In the genomic region with DNA sequence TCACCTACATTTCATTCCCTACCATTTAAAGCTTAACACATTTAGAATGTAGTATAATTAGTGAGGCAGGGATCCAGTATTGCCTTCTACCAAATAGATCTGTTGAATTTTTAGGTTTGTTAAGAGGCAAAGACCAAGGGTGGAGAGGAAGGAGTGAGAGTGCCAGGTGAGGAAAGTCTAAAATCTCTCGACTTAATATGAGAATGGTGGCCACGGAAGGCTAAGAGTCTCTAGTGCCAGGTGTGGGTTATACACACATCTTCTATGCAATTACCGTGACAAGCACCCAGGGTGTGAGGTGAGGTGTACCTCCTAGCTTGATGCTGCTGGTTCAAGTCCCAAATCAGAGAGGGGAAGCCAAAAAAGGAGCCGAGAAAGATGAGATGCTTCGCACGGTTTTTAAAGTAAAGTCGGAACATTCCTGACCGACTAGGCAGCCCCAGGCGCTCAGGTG, we compare ENCODE assay signal across 1 cellular context.
TF ChIP-seq lines count a peak whose summit lies in the region.

No MANE protein-coding gene starts in this region.

TF ChIP-seq in GM12878, 131 proteins besides CTCF, POLR2A, EP300 and RAD21:
- TF ChIP-seq ESRRA (IDR thresholded peaks at IDR 0.05; ENCODE audit: low read length) (no peak), POLR2AphosphoS2 (IDR thresholded peaks at IDR 0.05; ENCODE audit: low read depth, low read length) (no peak)
